ENCODE assay signal across 14 cellular contexts in the genomic region with DNA sequence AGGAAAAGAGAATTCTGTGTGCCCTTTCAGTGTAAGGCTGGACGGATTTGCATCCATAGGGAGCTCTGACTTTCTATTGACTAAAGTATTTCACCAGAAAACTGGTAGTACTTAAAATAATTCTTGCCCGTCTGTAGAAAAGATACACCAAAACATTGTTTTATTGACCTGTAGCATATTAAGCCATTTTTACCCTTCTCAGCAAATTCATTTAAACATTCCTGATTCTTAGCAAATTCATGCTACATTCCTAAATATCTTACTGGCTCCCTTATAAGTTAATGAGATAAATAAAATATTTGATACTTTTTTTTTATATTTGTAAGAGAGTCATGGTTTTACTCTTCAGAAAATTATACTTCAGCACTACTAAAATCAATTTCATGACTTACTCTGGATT. TPM values are rescaled to one million over a fixed set of nuclear protein-coding genes. Genes with fewer than 3 reads are reported as not detected.
DNase-seq lines count a peak whose midpoint lies in the region; ATAC-seq and TF ChIP-seq lines count a peak whose summit lies in the region.
"Had no signal": no experiment of that assay in that cellular context is flagged by ENCODE, and none has a peak within 500 bp of the region (broad histone marks: within the 10 kb centered on the region; RNA-seq: fewer than 3 reads in every experiment).

No MANE protein-coding gene starts in this region.

- peak overlapping the region; percentile 63 for H3K27ac Mint-ChIP-seq in activated B cell treated with CpG ODN at 0.5 μM for 24 hours
- peak overlapping the region; percentile 98 for H3K27ac Mint-ChIP-seq in stimulated activated memory B cell treated with anti-CD40 and anti-IgM and Interleukin-4, amounts not matched to agents 10 μg/mL and 1 μg/mL and 100 μg/mL, for 72 hours

- POLR2A ChIA-PET in activated B cell treated with CpG ODN at 0.5 μM for 24 hours (lab: Charles Lee) = interaction anchor here (2.1 kb wide), 1 partner anchor 17 kb away, joined by 11 read pairs; no protein-coding TSS in a partner anchor

- no peaks in the 10 kb centered on the region for H3K36me3 ChIP-seq in esophagus muscularis mucosa
- no peaks in the 10 kb centered on the region for H3K36me3 ChIP-seq in H7 (replicated peaks; ENCODE audit: control insufficient read depth, insufficient read depth, low read length)
- H3K36me3 ChIP-seq: HAP-1 had no signal

- CTCF ChIA-PET in activated B cell treated with CpG ODN at 0.5 μM for 24 hours (lab: Charles Lee) = interaction anchor here (1.5 kb wide), 1 partner anchor 66 kb away, joined by 4 read pairs; the partner anchor contains the start of gene GPBP1L1

- peaks cover 0 to 4% (median 0%) of the 10 kb centered on the region in 4 donors for H3K9me3 ChIP-seq in esophagus muscularis mucosa

- TF ChIP-seq POLR2A in esophagus muscularis mucosa (IDR thresholded peaks at IDR 0.05; ENCODE audit: low read depth) = no peak

- H3K4me1 ChIP-seq in esophagus muscularis mucosa = peaks cover 7 to 30% (median 28%) of the 10 kb centered on the region in 4 donors

- H3K4me3 Mint-ChIP-seq in activated T-cell treated with anti-CD3 and anti-CD28 coated beads, Interleukin-2, amount 50 U/mL, for 4 hours = peak overlapping the region; percentile 60
- H3K4me3 Mint-ChIP-seq in activated B cell treated with CpG ODN at 0.5 μM for 24 hours = no peak overlapping the region
- H3K4me3 Mint-ChIP-seq in stimulated activated memory B cell treated with anti-CD40 and anti-IgM and Interleukin-4, amounts not matched to agents 10 μg/mL and 1 μg/mL and 100 μg/mL, for 72 hours = peak overlapping the region; percentile 36

- no peak for ATAC-seq in activated T-cell treated with anti-CD3 and anti-CD28 coated beads, Interleukin-2, amount 50 U/mL, for 4 hours
- no peak for ATAC-seq in activated B cell treated with CpG ODN at 0.5 μM for 24 hours (ENCODE audit: low read depth)
- ATAC-seq in stimulated activated memory B cell treated with anti-CD40 and anti-IgM and Interleukin-4, amounts not matched to agents 10 μg/mL and 1 μg/mL and 100 μg/mL, for 72 hours = no peak

- H3K36me3 Mint-ChIP-seq in activated T-cell treated with anti-CD3 and anti-CD28 coated beads, Interleukin-2, amount 50 U/mL, for 4 hours (ENCODE audit: insufficient read depth) = no peaks in the 10 kb centered on the region
- peaks cover 3% of the 10 kb centered on the region for H3K36me3 Mint-ChIP-seq in activated B cell treated with CpG ODN at 0.5 μM for 24 hours (ENCODE audit: low read depth)
- no peaks in the 10 kb centered on the region for H3K36me3 Mint-ChIP-seq in stimulated activated memory B cell treated with anti-CD40 and anti-IgM and Interleukin-4, amounts not matched to agents 10 μg/mL and 1 μg/mL and 100 μg/mL, for 72 hours

- TF ChIP-seq CTCF in activated B cell treated with CpG ODN at 0.5 μM for 24 hours (IDR thresholded peaks at IDR 0.05) (no peak), esophagus muscularis mucosa (IDR thresholded peaks at IDR 0.05) (no peak), foreskin fibroblast (IDR thresholded peaks at IDR 0.05; ENCODE audit: low read depth, low read length) (no peak)

- WGBS in esophagus muscularis mucosa = 93% methylated on average over 2 of the region's 2 CpGs

- no peaks in the 10 kb centered on the region for H3K27me3 Mint-ChIP-seq in activated T-cell treated with anti-CD3 and anti-CD28 coated beads, Interleukin-2, amount 50 U/mL, for 4 hours (ENCODE audit: low read depth)
- no peaks in the 10 kb centered on the region for H3K27me3 Mint-ChIP-seq in activated B cell treated with CpG ODN at 0.5 μM for 24 hours
- H3K27me3 Mint-ChIP-seq in stimulated activated memory B cell treated with anti-CD40 and anti-IgM and Interleukin-4, amounts not matched to agents 10 μg/mL and 1 μg/mL and 100 μg/mL, for 72 hours = no peaks in the 10 kb centered on the region

- TF ChIP-seq EP300 in esophagus muscularis mucosa (IDR thresholded peaks at IDR 0.05) = no peak

- H3K4me3 ChIP-seq in esophagus muscularis mucosa = no peak overlapping the region
- no peak overlapping the region for H3K4me3 ChIP-seq in H7 (ENCODE audit: insufficient read depth, low read depth, low read length)
- no peak overlapping the region for H3K4me3 ChIP-seq in foreskin fibroblast (ENCODE audit: low read depth in 1 of 2, low read length in 2 of 2)
- H3K4me3 ChIP-seq: HAP-1, lung had no signal

- no peak for DNase-seq in activated T-cell treated with anti-CD3 and anti-CD28 coated beads, Interleukin-2, amount 50 U/mL, for 4 hours
- DNase-seq in activated T-cell treated with anti-CD3 and anti-CD28 coated beads for 4 hours = no peak
- no peak for DNase-seq in activated B cell treated with CpG ODN at 0.5 μM for 24 hours
- no peak for DNase-seq in esophagus muscularis mucosa (ENCODE audit: extremely low spot score)
- no peak for DNase-seq in DMS53 (lab: John Stamatoyannopoulos, UW)
- DNase-seq in H7 = no peak
- DNase-seq in foreskin fibroblast = no peak
- DNase-seq: activated CD4-positive, alpha-beta T cell treated with anti-CD3 and anti-CD28 coated beads, Interleukin-2, amount 50 U/mL, for 4 hours; dorsolateral prefrontal cortex; NCI-H2029 treated with DMSO at 0.1 percent for 48 hours; NCI-H526 treated with DMSO at 0.1 percent for 48 hours had no signal

- H3K9me3 Mint-ChIP-seq in activated T-cell treated with anti-CD3 and anti-CD28 coated beads, Interleukin-2, amount 50 U/mL, for 4 hours = no peaks in the 10 kb centered on the region
- H3K9me3 Mint-ChIP-seq in activated B cell treated with CpG ODN at 0.5 μM for 24 hours = peaks cover 2% of the 10 kb centered on the region
- peaks cover 3% of the 10 kb centered on the region for H3K9me3 Mint-ChIP-seq in stimulated activated memory B cell treated with anti-CD40 and anti-IgM and Interleukin-4, amounts not matched to agents 10 μg/mL and 1 μg/mL and 100 μg/mL, for 72 hours

- peaks cover 25% of the 10 kb centered on the region for H3K4me1 Mint-ChIP-seq in activated T-cell treated with anti-CD3 and anti-CD28 coated beads, Interleukin-2, amount 50 U/mL, for 4 hours (ENCODE audit: low read depth)
- peaks cover 17% of the 10 kb centered on the region for H3K4me1 Mint-ChIP-seq in activated B cell treated with CpG ODN at 0.5 μM for 24 hours
- peaks cover 9% of the 10 kb centered on the region for H3K4me1 Mint-ChIP-seq in stimulated activated memory B cell treated with anti-CD40 and anti-IgM and Interleukin-4, amounts not matched to agents 10 μg/mL and 1 μg/mL and 100 μg/mL, for 72 hours

- H3K27me3 ChIP-seq in esophagus muscularis mucosa = no peaks in the 10 kb centered on the region
- H3K27me3 ChIP-seq in H7 (ENCODE audit: control insufficient read depth, insufficient read depth, low read length) = no peaks in the 10 kb centered on the region
- H3K27me3 ChIP-seq: dorsolateral prefrontal cortex had no signal

- H3K27ac ChIP-seq in esophagus muscularis mucosa (replicated peaks in 1 of 4) = peak overlapping the region; percentile 89 to 97 (median 96)

- intact Hi-C loops in activated B cell treated with CpG ODN at 0.5 μM for 24 hours (cut with micrococcal nuclease) = loop anchor here (5.0 kb wide), 2 partner anchors 740 to 1080 kb away; partner anchors contain the start of genes ARMH1, HECTD3, TMEM53 and UROD
- intact Hi-C loops in esophagus muscularis mucosa (cut with DNase I) = loop anchor here (10.0 kb wide), 1 partner anchor 113 kb away; no protein-coding TSS in a partner anchor

RNA-seq across cellular contexts. Expression of gene IPP, which starts 1.6 kb away (rescaled TPM):
- 10 to 100 TPM; 11.3 to 11.7 (median 11.6) TPM for total RNA-seq in activated T-cell treated with anti-CD3 and anti-CD28 coated beads, Interleukin-2, amount 50 U/mL, for 4 hours
- total RNA-seq in activated B cell treated with CpG ODN at 0.5 μM for 24 hours (10.2 and 11.4 TPM in 2 replicates), esophagus muscularis mucosa (10 to 100 TPM in 2 of 4 donors, 1 to 10 TPM in 2; 6.0 to 14.1 (median 10.7) TPM)
- 5.8 and 6.8 TPM in 2 replicates for total RNA-seq in H7 (2014; rRNA removed; shearing (Covaris generic))

RNA-seq across cellular contexts. Expression of gene MAST2, which starts 51.4 kb away (rescaled TPM):
- 10 to 100 TPM; 15.7 to 19.3 (median 17.6) TPM for total RNA-seq in activated T-cell treated with anti-CD3 and anti-CD28 coated beads, Interleukin-2, amount 50 U/mL, for 4 hours
- 16.2 and 20.9 TPM in 2 replicates for total RNA-seq in activated B cell treated with CpG ODN at 0.5 μM for 24 hours
- total RNA-seq in esophagus muscularis mucosa = 10 to 100 TPM; 44.9 to 78.3 (median 68.5) TPM
- total RNA-seq in H7 (2014; rRNA removed; shearing (Covaris generic)) = 31.8 and 51.0 TPM in 2 replicates
